Comparison of ENCODE assay signal across 9 cellular contexts in genomic region chr5:147857302-147858129, GRCh38. TPM values are rescaled to one million over a fixed set of nuclear protein-coding genes. Genes with fewer than 3 reads are reported as not detected.
DNase-seq lines count a peak whose midpoint lies in the region; ATAC-seq and TF ChIP-seq lines count a peak whose summit lies in the region.
"Had no signal": no experiment of that assay in that cellular context is flagged by ENCODE, and none has a peak within 500 bp of the region (broad histone marks: within the 10 kb centered on the region; RNA-seq: fewer than 3 reads in every experiment).

No MANE protein-coding gene starts in this region.

- H3K9me3 Mint-ChIP-seq in activated B cell treated with CpG ODN at 0.5 μM for 24 hours, result no peaks in the 10 kb centered on the region
- H3K9me3 Mint-ChIP-seq in endodermal cell, result no peaks in the 10 kb centered on the region

- no peak for ATAC-seq in activated B cell treated with CpG ODN at 0.5 μM for 24 hours (ENCODE audit: low read depth)

- CTCF ChIA-PET in activated B cell treated with CpG ODN at 0.5 μM for 24 hours (lab: Charles Lee), result interaction anchor here (0.8 to 1.2 kb wide), 4 partner anchors 10 to 35 kb away, joined by 3 read pairs; partner anchors contain the start of gene SCGB3A2

- DNase-seq in activated gamma-delta T cell treated with Interleukin-2 at 50 U/mL for 16 hours, result peak; percentile 44
- no peak for DNase-seq in activated gamma-delta T cell (lab: John Stamatoyannopoulos, UW)
- peak; percentile 32 to 78 for DNase-seq in HAP-1 (ENCODE audit: low spot score in 2 of 2)
- DNase-seq in LoVo (ENCODE audit: low spot score), result peak; percentile 65
- DNase-seq in activated B cell treated with CpG ODN at 0.5 μM for 24 hours, result no peak
- peak; percentile 88 for DNase-seq in endodermal cell
- DNase-seq in mucosa of gallbladder (ENCODE audit: low spot score), result peak; percentile 71
- DNase-seq in stomach, result peak; percentile 79

- no peak overlapping the region for H3K4me3 Mint-ChIP-seq in activated B cell treated with CpG ODN at 0.5 μM for 24 hours
- H3K4me3 Mint-ChIP-seq in endodermal cell, result no peak overlapping the region

- H3K36me3 Mint-ChIP-seq in activated B cell treated with CpG ODN at 0.5 μM for 24 hours (ENCODE audit: low read depth), result no peaks in the 10 kb centered on the region
- no peaks in the 10 kb centered on the region for H3K36me3 Mint-ChIP-seq in endodermal cell (ENCODE audit: low read depth)

- no peak overlapping the region for H3K4me3 ChIP-seq in HAP-1
- no peak overlapping the region for H3K4me3 ChIP-seq in endodermal cell (ENCODE audit: low read length)
- no peak overlapping the region for H3K4me3 ChIP-seq in stomach

- H3K27ac Mint-ChIP-seq in activated B cell treated with CpG ODN at 0.5 μM for 24 hours, result no peak overlapping the region
- no peak overlapping the region for H3K27ac Mint-ChIP-seq in endodermal cell

- POLR2A ChIA-PET in activated B cell treated with CpG ODN at 0.5 μM for 24 hours (lab: Charles Lee), result no interaction called here

- no peak overlapping the region for H3K9ac ChIP-seq in endodermal cell (ENCODE audit: extremely low read depth, low read length, poor library complexity, severe bottlenecking)

- intact Hi-C loops in activated B cell treated with CpG ODN at 0.5 μM for 24 hours (cut with micrococcal nuclease) (loop anchor here (2.0 to 10.0 kb wide), 4 partner anchors 597 to 1257 kb away; no protein-coding TSS in a partner anchor), stomach (cut with DNase I; ENCODE audit: low total_unique reads) (no loop called here)

- H3K36me3 ChIP-seq in HAP-1 (replicated peaks) (no peaks in the 10 kb centered on the region), endodermal cell (ENCODE audit: control insufficient read depth, insufficient read depth, low read length) (no peaks in the 10 kb centered on the region), stomach (no peaks in the 10 kb centered on the region)

- WGBS in endodermal cell (ENCODE audit: insufficient coverage in 1 of 2, insufficient read length in 1 of 2), 2 experiments, result 0 to 8% methylated on average over 1 to 2 of the region's 2 CpGs
- WGBS in stomach, 5 donors, result 0 to 4% (median 1%) methylated on average over 2 of the region's 2 CpGs

- no peak for TF ChIP-seq POLR2A in stomach (IDR thresholded peaks at IDR 0.05)

- in situ Hi-C loops in HAP-1 (cut with MboI; ENCODE audit: low sequenced_read_pairs), result loop anchor here (10.0 kb wide), 1 partner anchor 77 kb away; no protein-coding TSS in a partner anchor

- H3K27ac ChIP-seq in endodermal cell (ENCODE audit: low read depth, low read length) (no peak overlapping the region), stomach (no peak overlapping the region)

- H3K27me3 Mint-ChIP-seq in activated B cell treated with CpG ODN at 0.5 μM for 24 hours (no peaks in the 10 kb centered on the region), endodermal cell (ENCODE audit: insufficient read depth) (no peaks in the 10 kb centered on the region)

- TF ChIP-seq EP300 in stomach (IDR thresholded peaks at IDR 0.05), result no peak

- TF ChIP-seq CTCF in activated B cell treated with CpG ODN at 0.5 μM for 24 hours (IDR thresholded peaks at IDR 0.05) (peak; percentile 61), endodermal cell (conservative IDR thresholded peaks at IDR 0.05) (peak; percentile 94), stomach (IDR thresholded peaks at IDR 0.05) (peak in 5 of 7 experiments; percentile 66 to 85 (median 77))

- peaks cover 4% of the 10 kb centered on the region for H3K27me3 ChIP-seq in HAP-1 (ENCODE audit: low read depth)
- no peaks in the 10 kb centered on the region for H3K27me3 ChIP-seq in endodermal cell (ENCODE audit: control insufficient read depth, insufficient read depth, low read length, poor library complexity, severe bottlenecking)
- H3K27me3 ChIP-seq in stomach, result no peaks in the 10 kb centered on the region

- H3K4me1 ChIP-seq in HAP-1, result no peaks in the 10 kb centered on the region
- H3K4me1 ChIP-seq in endodermal cell (ENCODE audit: control insufficient read depth, insufficient read depth, low read length), result no peaks in the 10 kb centered on the region
- peaks cover 0 to 20% (median 12%) of the 10 kb centered on the region in 4 donors for H3K4me1 ChIP-seq in stomach

- H3K4me1 Mint-ChIP-seq in activated B cell treated with CpG ODN at 0.5 μM for 24 hours (no peaks in the 10 kb centered on the region), endodermal cell (peaks cover 40% of the 10 kb centered on the region)

- no peaks in the 10 kb centered on the region for H3K9me3 ChIP-seq in HAP-1
- H3K9me3 ChIP-seq in endodermal cell (ENCODE audit: control insufficient read depth, low read length), result no peaks in the 10 kb centered on the region
- H3K9me3 ChIP-seq in stomach, result no peaks in the 10 kb centered on the region

RNA-seq across cellular contexts. Expression of gene SCGB3A2, which starts 21.0 kb away (rescaled TPM):
- total RNA-seq in activated B cell treated with CpG ODN at 0.5 μM for 24 hours, result not detected in 2 replicates
- 10 to 100 TPM in 1 of 2 donors, 1 to 10 TPM in 1; 1.1 to 18.7 TPM for total RNA-seq in endodermal cell
- 5.1 TPM for polyA plus RNA-seq in endodermal cell (2013, experiment 1 of 2)
- 2.2 TPM for polyA plus RNA-seq in endodermal cell (2013, experiment 2 of 2)
- total RNA-seq in mucosa of gallbladder, result not detected
- 1 to 10 TPM in 1 of 5 donors, not detected in 4; 6.4 TPM for total RNA-seq in stomach
- polyA plus RNA-seq in stomach, result not detected
- total RNA-seq: subcutaneous adipose tissue had no signal

RNA-seq across cellular contexts. Expression of gene SPINK1, which starts 26.0 kb away (rescaled TPM):
- not detected in 2 replicates for total RNA-seq in activated B cell treated with CpG ODN at 0.5 μM for 24 hours
- total RNA-seq in endodermal cell, result not detected
- polyA plus RNA-seq in endodermal cell (2013, experiment 1 of 2), result 1.0 TPM
- 1.7 TPM for polyA plus RNA-seq in endodermal cell (2013, experiment 2 of 2)
- 234 TPM for total RNA-seq in mucosa of gallbladder
- total RNA-seq in stomach, result 1,000 to 10,000 TPM in 2 of 5 donors, 100 to 1,000 TPM in 1, 1 to 10 TPM in 2; 2.6 to 1,996 (median 393) TPM
- polyA plus RNA-seq in stomach, result 1,000 to 10,000 TPM; 2,029 to 6,952 (median 5,440) TPM
- total RNA-seq: subcutaneous adipose tissue had no signal

RNA-seq across cellular contexts. Expression of gene C5orf46, which starts 48.8 kb away (rescaled TPM):
- not detected in 2 replicates for total RNA-seq in activated B cell treated with CpG ODN at 0.5 μM for 24 hours
- total RNA-seq in endodermal cell, result not detected
- 0.78 TPM for polyA plus RNA-seq in endodermal cell (2013, experiment 1 of 2)
- not detected for polyA plus RNA-seq in endodermal cell (2013, experiment 2 of 2)
- total RNA-seq in mucosa of gallbladder, result not detected
- not detected for total RNA-seq in stomach
- not detected for polyA plus RNA-seq in stomach
- total RNA-seq: subcutaneous adipose tissue had no signal

Comparison
In these comparisons a context has a peak if more than half of its experiments do, and no peak if none do; other contexts are left out.
1. DNase-seq: peak in activated gamma-delta T cell treated with Interleukin-2 at 50 U/mL for 16 hours (single experiment), HAP-1 (2 of 2), LoVo (single experiment), endodermal cell (single experiment), mucosa of gallbladder (single experiment) and stomach (single experiment); none in activated gamma-delta T cell (single experiment) and activated B cell treated with CpG ODN at 0.5 μM for 24 hours (single experiment).
2. Peak in every context shown above with its lines, with median percentiles within 50 percentile points of each other: CTCF ChIP-seq.